In the genomic region with DNA sequence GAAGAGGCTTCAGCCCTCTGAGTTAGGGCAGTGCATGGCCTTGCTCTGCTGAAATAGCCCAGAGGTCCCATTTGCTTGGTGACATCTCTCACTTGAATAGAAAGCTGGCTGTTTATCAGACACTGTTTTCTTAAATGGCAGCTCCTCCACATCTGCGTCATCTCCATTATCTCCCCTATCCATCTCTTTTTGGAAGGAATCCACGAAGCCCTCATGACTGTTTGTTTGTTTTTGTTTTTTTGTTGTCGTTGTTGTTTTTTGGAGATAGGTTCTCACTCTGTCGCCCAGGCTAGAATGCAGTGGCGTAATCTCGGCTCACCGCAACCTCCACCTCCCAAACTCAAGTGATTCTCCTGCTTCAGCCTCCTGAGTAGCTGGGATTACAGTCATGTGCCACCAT, we compare ENCODE assay signal across 10 cellular contexts. TPM values are rescaled to one million over a fixed set of nuclear protein-coding genes. Genes with fewer than 3 reads are reported as not detected.
DNase-seq lines count a peak whose midpoint lies in the region; ATAC-seq and TF ChIP-seq lines count a peak whose summit lies in the region.
"Had no signal": no experiment of that assay in that cellular context is flagged by ENCODE, and none has a peak within 500 bp of the region (broad histone marks: within the 10 kb centered on the region; RNA-seq: fewer than 3 reads in every experiment).

No MANE protein-coding gene starts in this region.

- H3K36me3 Mint-ChIP-seq in activated T-cell treated with anti-CD3 and anti-CD28 coated beads, Interleukin-2, amount 50 U/mL, for 72 hours (ENCODE audit: insufficient read depth in 2 of 2) = peaks cover 0 to 2% of the 10 kb centered on the region in 2 donors
- no peaks in the 10 kb centered on the region for H3K36me3 Mint-ChIP-seq in WTC11
- H3K36me3 Mint-ChIP-seq in stimulated activated effector memory CD8-positive, alpha-beta T cell treated with anti-CD3 and anti-CD28 coated beads, Interleukin-12 subunit alpha, Interleukin-12 subunit beta, amount 100 ng/mL, for 72 hours = peaks cover 18% of the 10 kb centered on the region

- H3K27ac Mint-ChIP-seq in activated T-cell treated with anti-CD3 and anti-CD28 coated beads, Interleukin-2, amount 50 U/mL, for 72 hours = peak overlapping the region; percentile 96
- H3K27ac Mint-ChIP-seq in WTC11 = peak overlapping the region; percentile 71
- peak overlapping the region; percentile 91 for H3K27ac Mint-ChIP-seq in stimulated activated effector memory CD8-positive, alpha-beta T cell treated with anti-CD3 and anti-CD28 coated beads, Interleukin-12 subunit alpha, Interleukin-12 subunit beta, amount 100 ng/mL, for 72 hours

- no peaks in the 10 kb centered on the region for H3K27me3 ChIP-seq in iPS-20b (ENCODE audit: insufficient read depth, low read length)
- H3K27me3 ChIP-seq: BE2C had no signal

- ATAC-seq in activated T-cell treated with anti-CD3 and anti-CD28 coated beads, Interleukin-2, amount 50 U/mL, for 72 hours (replicated peaks in 1 of 2) = no peak
- ATAC-seq in WTC11 (no peak), GM21717 (IDR thresholded peaks at IDR 0.05; ENCODE audit: unreplicated experiment) (no peak), HG03095 (IDR thresholded peaks at IDR 0.05; ENCODE audit: unreplicated experiment) (no peak)
- ATAC-seq in stimulated activated effector memory CD8-positive, alpha-beta T cell treated with anti-CD3 and anti-CD28 coated beads, Interleukin-12 subunit alpha, Interleukin-12 subunit beta, amount 100 ng/mL, for 72 hours = no peak

- H3K9me3 Mint-ChIP-seq in activated T-cell treated with anti-CD3 and anti-CD28 coated beads, Interleukin-2, amount 50 U/mL, for 72 hours = no peaks in the 10 kb centered on the region
- H3K9me3 Mint-ChIP-seq in WTC11 = no peaks in the 10 kb centered on the region
- no peaks in the 10 kb centered on the region for H3K9me3 Mint-ChIP-seq in stimulated activated effector memory CD8-positive, alpha-beta T cell treated with anti-CD3 and anti-CD28 coated beads, Interleukin-12 subunit alpha, Interleukin-12 subunit beta, amount 100 ng/mL, for 72 hours

- no peak for DNase-seq in activated T-cell treated with anti-CD3 and anti-CD28 coated beads, Interleukin-2, amount 50 U/mL, for 72 hours
- DNase-seq in activated T-cell treated with anti-CD3 and anti-CD28 coated beads for 4 hours (no peak), WTC11 (ENCODE audit: low spot score) (no peak), GM13976 (ENCODE audit: low spot score) (no peak)
- DNase-seq in stimulated activated effector memory CD8-positive, alpha-beta T cell treated with anti-CD3 and anti-CD28 coated beads, Interleukin-12 subunit alpha, Interleukin-12 subunit beta, amount 100 ng/mL, for 72 hours (ENCODE audit: low spot score in 2 of 2) = no peak
- DNase-seq: BE2C had no signal

- TF ChIP-seq CTCF in WTC11 (IDR thresholded peaks at IDR 0.05) (no peak), GM13976 (IDR thresholded peaks at IDR 0.05; ENCODE audit: borderline replicate concordance, control extremely low read depth, extremely low read depth, insufficient read depth, missing control alignments) (no peak)

- H3K4me3 ChIP-seq in iPS-20b (ENCODE audit: low read length) = peak overlapping the region; percentile 94; the same call in 1 of the 2 replicates

- no peaks in the 10 kb centered on the region for H3K27me3 Mint-ChIP-seq in activated T-cell treated with anti-CD3 and anti-CD28 coated beads, Interleukin-2, amount 50 U/mL, for 72 hours (ENCODE audit: low read depth)
- no peaks in the 10 kb centered on the region for H3K27me3 Mint-ChIP-seq in WTC11 (ENCODE audit: low read depth)

- no peaks in the 10 kb centered on the region for H3K9me3 ChIP-seq in iPS-20b (ENCODE audit: insufficient read depth, low read depth, low read length)
- H3K9me3 ChIP-seq: BE2C had no signal

- CTCF ChIA-PET in WTC11 (lab: Charles Lee) = no interaction called here

- peak overlapping the region; percentile 54 to 90 for H3K4me3 Mint-ChIP-seq in activated T-cell treated with anti-CD3 and anti-CD28 coated beads, Interleukin-2, amount 50 U/mL, for 72 hours
- peak overlapping the region; percentile 87 for H3K4me3 Mint-ChIP-seq in WTC11
- peak overlapping the region; percentile 80 for H3K4me3 Mint-ChIP-seq in stimulated activated effector memory CD8-positive, alpha-beta T cell treated with anti-CD3 and anti-CD28 coated beads, Interleukin-12 subunit alpha, Interleukin-12 subunit beta, amount 100 ng/mL, for 72 hours

- no peak overlapping the region for H3K27ac ChIP-seq in iPS-20b (ENCODE audit: low read length)

- no peak overlapping the region; the same call in 1 of the 2 replicates for H3K9ac ChIP-seq in iPS-20b (ENCODE audit: low read depth, low read length)

- peaks cover 62% of the 10 kb centered on the region for H3K4me1 Mint-ChIP-seq in activated T-cell treated with anti-CD3 and anti-CD28 coated beads, Interleukin-2, amount 50 U/mL, for 72 hours (ENCODE audit: low read depth)
- peaks cover 46% of the 10 kb centered on the region for H3K4me1 Mint-ChIP-seq in WTC11
- H3K4me1 Mint-ChIP-seq in stimulated activated effector memory CD8-positive, alpha-beta T cell treated with anti-CD3 and anti-CD28 coated beads, Interleukin-12 subunit alpha, Interleukin-12 subunit beta, amount 100 ng/mL, for 72 hours = peaks cover 48% of the 10 kb centered on the region

- POLR2A ChIA-PET in WTC11 (lab: Charles Lee) = no interaction called here

- H3K36me3 ChIP-seq in iPS-20b (ENCODE audit: insufficient read depth, low read depth, low read length) = no peaks in the 10 kb centered on the region
- H3K36me3 ChIP-seq: BE2C had no signal

- in situ Hi-C loops in GM13976 (cut with MboI; ENCODE audit: low sequenced_read_pairs, unreplicated experiment) = no loop called here

- H3K4me1 ChIP-seq in iPS-20b (ENCODE audit: insufficient read depth, low read length) = peaks cover 22% of the 10 kb centered on the region

TF ChIP-seq in WTC11, 78 proteins besides CTCF, POLR2A, EP300 and RAD21:
- TF ChIP-seq MXD4 (CRISPR knock-in tag; IDR thresholded peaks at IDR 0.05; ENCODE audit: borderline replicate concordance) (no peak), IRF2 (CRISPR knock-in tag; IDR thresholded peaks at IDR 0.05; ENCODE audit: borderline replicate concordance, low read depth) (no peak), KAT7 (CRISPR knock-in tag; IDR thresholded peaks at IDR 0.05; ENCODE audit: borderline replicate concordance) (no peak), NFATC4 (CRISPR knock-in tag; IDR thresholded peaks at IDR 0.05) (no peak), TCF7 (CRISPR knock-in tag; IDR thresholded peaks at IDR 0.05; ENCODE audit: low read depth) (no peak), JUN (CRISPR knock-in tag; IDR thresholded peaks at IDR 0.05) (no peak)
- TF ChIP-seq, protein P1, sequence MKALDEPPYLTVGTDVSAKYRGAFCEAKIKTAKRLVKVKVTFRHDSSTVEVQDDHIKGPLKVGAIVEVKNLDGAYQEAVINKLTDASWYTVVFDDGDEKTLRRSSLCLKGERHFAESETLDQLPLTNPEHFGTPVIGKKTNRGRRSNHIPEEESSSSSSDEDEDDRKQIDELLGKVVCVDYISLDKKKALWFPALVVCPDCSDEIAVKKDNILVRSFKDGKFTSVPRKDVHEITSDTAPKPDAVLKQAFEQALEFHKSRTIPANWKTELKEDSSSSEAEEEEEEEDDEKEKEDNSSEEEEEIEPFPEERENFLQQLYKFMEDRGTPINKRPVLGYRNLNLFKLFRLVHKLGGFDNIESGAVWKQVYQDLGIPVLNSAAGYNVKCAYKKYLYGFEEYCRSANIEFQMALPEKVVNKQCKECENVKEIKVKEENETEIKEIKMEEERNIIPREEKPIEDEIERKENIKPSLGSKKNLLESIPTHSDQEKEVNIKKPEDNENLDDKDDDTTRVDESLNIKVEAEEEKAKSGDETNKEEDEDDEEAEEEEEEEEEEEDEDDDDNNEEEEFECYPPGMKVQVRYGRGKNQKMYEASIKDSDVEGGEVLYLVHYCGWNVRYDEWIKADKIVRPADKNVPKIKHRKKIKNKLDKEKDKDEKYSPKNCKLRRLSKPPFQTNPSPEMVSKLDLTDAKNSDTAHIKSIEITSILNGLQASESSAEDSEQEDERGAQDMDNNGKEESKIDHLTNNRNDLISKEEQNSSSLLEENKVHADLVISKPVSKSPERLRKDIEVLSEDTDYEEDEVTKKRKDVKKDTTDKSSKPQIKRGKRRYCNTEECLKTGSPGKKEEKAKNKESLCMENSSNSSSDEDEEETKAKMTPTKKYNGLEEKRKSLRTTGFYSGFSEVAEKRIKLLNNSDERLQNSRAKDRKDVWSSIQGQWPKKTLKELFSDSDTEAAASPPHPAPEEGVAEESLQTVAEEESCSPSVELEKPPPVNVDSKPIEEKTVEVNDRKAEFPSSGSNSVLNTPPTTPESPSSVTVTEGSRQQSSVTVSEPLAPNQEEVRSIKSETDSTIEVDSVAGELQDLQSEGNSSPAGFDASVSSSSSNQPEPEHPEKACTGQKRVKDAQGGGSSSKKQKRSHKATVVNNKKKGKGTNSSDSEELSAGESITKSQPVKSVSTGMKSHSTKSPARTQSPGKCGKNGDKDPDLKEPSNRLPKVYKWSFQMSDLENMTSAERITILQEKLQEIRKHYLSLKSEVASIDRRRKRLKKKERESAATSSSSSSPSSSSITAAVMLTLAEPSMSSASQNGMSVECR (CRISPR knock-in tag; IDR thresholded peaks at IDR 0.05; ENCODE audit: borderline replicate concordance) = no peak

RNA-seq across cellular contexts. Expression of a gene that starts 16.6 kb away (rescaled TPM):
- total RNA-seq in activated T-cell treated with anti-CD3 and anti-CD28 coated beads, Interleukin-2, amount 50 U/mL, for 72 hours = 10 to 100 TPM; 58.5 to 69.7 TPM
- 44.8 to 50.3 TPM (median 46.4 TPM) in 3 replicates for total RNA-seq in WTC11 (2021)

RNA-seq across cellular contexts. Expression of a gene that starts 16.8 kb away (rescaled TPM):
- 1 to 10 TPM; 3.8 to 4.5 TPM for total RNA-seq in activated T-cell treated with anti-CD3 and anti-CD28 coated beads, Interleukin-2, amount 50 U/mL, for 72 hours
- total RNA-seq in WTC11 (2021) = 1.3 to 2.2 TPM (median 1.4 TPM) in 3 replicates

RNA-seq across cellular contexts. Expression of a gene that starts 35.2 kb away (rescaled TPM):
- total RNA-seq in activated T-cell treated with anti-CD3 and anti-CD28 coated beads, Interleukin-2, amount 50 U/mL, for 72 hours = not detected
- total RNA-seq in WTC11 (2021) = not detected in 3 replicates
- total RNA-seq: aorta had no signal

RNA-seq across cellular contexts. Expression of a gene that starts 40.7 kb away (rescaled TPM):
- 10 to 100 TPM; 16.8 to 18.2 TPM for total RNA-seq in activated T-cell treated with anti-CD3 and anti-CD28 coated beads, Interleukin-2, amount 50 U/mL, for 72 hours
- 11.1 to 13.7 TPM (median 12.6 TPM) in 3 replicates for total RNA-seq in WTC11 (2021)

RNA-seq across cellular contexts. Expression of a gene that starts 59.1 kb away (rescaled TPM):
- total RNA-seq in activated T-cell treated with anti-CD3 and anti-CD28 coated beads, Interleukin-2, amount 50 U/mL, for 72 hours = 10 to 100 TPM; 11.4 to 12.2 TPM
- total RNA-seq in WTC11 (2021) = 11.3 to 13.8 TPM (median 11.7 TPM) in 3 replicates
